Comparison of ENCODE assay signal across 3 cellular contexts in the genomic region with DNA sequence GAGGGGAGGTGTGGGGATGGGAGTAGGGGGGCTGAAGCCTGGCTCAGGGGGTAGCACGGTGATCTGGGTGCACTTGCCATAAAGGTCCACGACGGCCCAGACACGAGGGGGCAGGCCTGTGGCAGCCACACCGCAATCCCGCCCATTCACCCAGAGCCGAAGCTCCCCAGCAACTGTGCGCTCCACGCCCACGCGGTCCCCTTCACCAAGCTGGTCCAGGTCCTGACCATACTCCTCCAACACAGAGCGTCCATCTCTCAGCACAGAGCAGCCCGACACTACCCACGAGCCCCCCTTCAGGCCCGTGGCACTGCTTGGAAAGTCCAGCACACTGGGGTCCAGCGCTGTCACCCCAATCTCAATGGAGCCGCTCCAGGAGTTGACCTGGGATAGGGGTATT.
TF ChIP-seq lines count a peak whose summit lies in the region.

No MANE protein-coding gene starts in this region.

TF ChIP-seq in SK-N-SH, 30 proteins besides CTCF, POLR2A, EP300 and RAD21:
- TF ChIP-seq FOSL2 (IDR thresholded peaks at IDR 0.05; ENCODE audit: borderline replicate concordance, low read depth), result no peak
- TF ChIP-seq YY1 (IDR thresholded peaks at IDR 0.05; ENCODE audit: low read depth), result no peak
- no peak for TF ChIP-seq POLR2AphosphoS5 (IDR thresholded peaks at IDR 0.05; ENCODE audit: low read depth, low read length)
- TF ChIP-seq GABPA (IDR thresholded peaks at IDR 0.05; ENCODE audit: low read depth), result no peak
- no peak for TF ChIP-seq GATA2 (CRISPR knock-in tag; IDR thresholded peaks at IDR 0.05)
- no peak for TF ChIP-seq SIN3A (IDR thresholded peaks at IDR 0.05; ENCODE audit: borderline replicate concordance, low read depth, low read length)
- no peak for TF ChIP-seq USF1 (IDR thresholded peaks at IDR 0.05; ENCODE audit: borderline replicate concordance, low read depth)
- TF ChIP-seq, protein P1, sequence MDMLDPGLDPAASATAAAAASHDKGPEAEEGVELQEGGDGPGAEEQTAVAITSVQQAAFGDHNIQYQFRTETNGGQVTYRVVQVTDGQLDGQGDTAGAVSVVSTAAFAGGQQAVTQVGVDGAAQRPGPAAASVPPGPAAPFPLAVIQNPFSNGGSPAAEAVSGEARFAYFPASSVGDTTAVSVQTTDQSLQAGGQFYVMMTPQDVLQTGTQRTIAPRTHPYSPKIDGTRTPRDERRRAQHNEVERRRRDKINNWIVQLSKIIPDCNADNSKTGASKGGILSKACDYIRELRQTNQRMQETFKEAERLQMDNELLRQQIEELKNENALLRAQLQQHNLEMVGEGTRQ (IDR thresholded peaks at IDR 0.05; ENCODE audit: borderline replicate concordance, low read depth, low read length), result no peak

TF ChIP-seq in SK-N-SH treated with all-trans-retinoic acid at 6 μM for 48 hours, 23 proteins besides CTCF, POLR2A, EP300 and RAD21:
- TF ChIP-seq, protein P2, sequence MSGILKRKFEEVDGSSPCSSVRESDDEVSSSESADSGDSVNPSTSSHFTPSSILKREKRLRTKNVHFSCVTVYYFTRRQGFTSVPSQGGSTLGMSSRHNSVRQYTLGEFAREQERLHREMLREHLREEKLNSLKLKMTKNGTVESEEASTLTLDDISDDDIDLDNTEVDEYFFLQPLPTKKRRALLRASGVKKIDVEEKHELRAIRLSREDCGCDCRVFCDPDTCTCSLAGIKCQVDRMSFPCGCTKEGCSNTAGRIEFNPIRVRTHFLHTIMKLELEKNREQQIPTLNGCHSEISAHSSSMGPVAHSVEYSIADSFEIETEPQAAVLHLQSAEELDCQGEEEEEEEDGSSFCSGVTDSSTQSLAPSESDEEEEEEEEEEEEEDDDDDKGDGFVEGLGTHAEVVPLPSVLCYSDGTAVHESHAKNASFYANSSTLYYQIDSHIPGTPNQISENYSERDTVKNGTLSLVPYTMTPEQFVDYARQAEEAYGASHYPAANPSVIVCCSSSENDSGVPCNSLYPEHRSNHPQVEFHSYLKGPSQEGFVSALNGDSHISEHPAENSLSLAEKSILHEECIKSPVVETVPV (CRISPR knock-in tag; IDR thresholded peaks at IDR 0.05), result no peak
- TF ChIP-seq CSDC2 (CRISPR knock-in tag; IDR thresholded peaks at IDR 0.05) (no peak), ZFP3 (CRISPR knock-in tag; IDR thresholded peaks at IDR 0.05) (no peak), TCF4 (CRISPR knock-in tag; IDR thresholded peaks at IDR 0.05; ENCODE audit: borderline replicate concordance) (no peak), RARB (CRISPR knock-in tag; IDR thresholded peaks at IDR 0.05) (no peak), SNAI2 (CRISPR knock-in tag; IDR thresholded peaks at IDR 0.05) (no peak), TOX (CRISPR knock-in tag; IDR thresholded peaks at IDR 0.05; ENCODE audit: borderline replicate concordance) (no peak), ZC3H10 (CRISPR knock-in tag; IDR thresholded peaks at IDR 0.05) (no peak), ISL1 (CRISPR knock-in tag; IDR thresholded peaks at IDR 0.05) (no peak), ESRRG (CRISPR knock-in tag; IDR thresholded peaks at IDR 0.05) (no peak), ZNF565 (CRISPR knock-in tag; conservative IDR thresholded peaks at IDR 0.05; ENCODE audit: low read depth) (no peak), OSR1 (CRISPR knock-in tag; IDR thresholded peaks at IDR 0.05) (no peak), ARNTL (CRISPR knock-in tag; IDR thresholded peaks at IDR 0.05; ENCODE audit: borderline replicate concordance, low read depth) (no peak), POU6F1 (CRISPR knock-in tag; IDR thresholded peaks at IDR 0.05; ENCODE audit: borderline replicate concordance, low read depth) (no peak), TSHZ2 (CRISPR knock-in tag; IDR thresholded peaks at IDR 0.05) (no peak), PPARA (CRISPR knock-in tag; IDR thresholded peaks at IDR 0.05; ENCODE audit: borderline replicate concordance) (no peak), BACH2 (CRISPR knock-in tag; IDR thresholded peaks at IDR 0.05; ENCODE audit: borderline replicate concordance) (no peak), ZFP30 (CRISPR knock-in tag; IDR thresholded peaks at IDR 0.05) (no peak)
- TF ChIP-seq, protein P3, sequence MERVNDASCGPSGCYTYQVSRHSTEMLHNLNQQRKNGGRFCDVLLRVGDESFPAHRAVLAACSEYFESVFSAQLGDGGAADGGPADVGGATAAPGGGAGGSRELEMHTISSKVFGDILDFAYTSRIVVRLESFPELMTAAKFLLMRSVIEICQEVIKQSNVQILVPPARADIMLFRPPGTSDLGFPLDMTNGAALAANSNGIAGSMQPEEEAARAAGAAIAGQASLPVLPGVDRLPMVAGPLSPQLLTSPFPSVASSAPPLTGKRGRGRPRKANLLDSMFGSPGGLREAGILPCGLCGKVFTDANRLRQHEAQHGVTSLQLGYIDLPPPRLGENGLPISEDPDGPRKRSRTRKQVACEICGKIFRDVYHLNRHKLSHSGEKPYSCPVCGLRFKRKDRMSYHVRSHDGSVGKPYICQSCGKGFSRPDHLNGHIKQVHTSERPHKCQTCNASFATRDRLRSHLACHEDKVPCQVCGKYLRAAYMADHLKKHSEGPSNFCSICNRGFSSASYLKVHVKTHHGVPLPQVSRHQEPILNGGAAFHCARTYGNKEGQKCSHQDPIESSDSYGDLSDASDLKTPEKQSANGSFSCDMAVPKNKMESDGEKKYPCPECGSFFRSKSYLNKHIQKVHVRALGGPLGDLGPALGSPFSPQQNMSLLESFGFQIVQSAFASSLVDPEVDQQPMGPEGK (CRISPR knock-in tag; IDR thresholded peaks at IDR 0.05; ENCODE audit: borderline replicate concordance), result no peak
TF ChIP-seq in SK-N-SH treated with all-trans-retinoic acid at 6 μM for 48 hours: peak in this region for 0.

TF ChIP-seq in K562, 482 proteins besides CTCF, POLR2A, EP300 and RAD21:
- TF ChIP-seq MYNN (IDR thresholded peaks at IDR 0.05) (no peak), MYNN (CRISPR knock-in tag; IDR thresholded peaks at IDR 0.05) (no peak), EGR1 (conservative IDR thresholded peaks at IDR 0.05) (peak; percentile 36), RBM14 (IDR thresholded peaks at IDR 0.05; ENCODE audit: borderline replicate concordance, insufficient read depth, low read depth, low read length) (no peak)
